Comparison of ENCODE assay signal across 9 cellular contexts in genomic region chr10:73999703-74000102, GRCh38. TPM values are rescaled to one million over a fixed set of nuclear protein-coding genes. Genes with fewer than 3 reads are reported as not detected.
A peak's percentile ranks its signal among the peaks of the same experiment; 100 is the strongest.
DNase-seq lines count a peak whose midpoint lies in the region; ATAC-seq, FAIRE-seq and TF ChIP-seq lines count a peak whose summit lies in the region.
"Had no signal": no experiment of that assay in that cellular context is flagged by ENCODE, and none has a peak within 500 bp of the region (broad histone marks: within the 10 kb centered on the region; RNA-seq: fewer than 3 reads in every experiment).

No MANE protein-coding gene starts in this region.

- H3K27ac ChIP-seq in 22Rv1: peak overlapping the region; percentile 91

- no peak for ATAC-seq in left colon

- peaks cover 27% of the 10 kb centered on the region for H3K4me1 ChIP-seq in mucosa of stomach (ENCODE audit: control insufficient read depth, insufficient read depth, low read length)

- peak overlapping the region; percentile 100 for H3K4me3 ChIP-seq in mucosa of stomach (ENCODE audit: low read length)

- FAIRE-seq in HTR-8/SVneo (lab: Jason Lieb, UNC): no peak

- no peak for TF ChIP-seq CTCF in 22Rv1 (IDR thresholded peaks at IDR 0.05)

- TF ChIP-seq RAD21 in Ishikawa (IDR thresholded peaks at IDR 0.05; ENCODE audit: low read depth): no peak

- DNase-seq in dermis blood vessel endothelial cell (peak; percentile 55), ecto neural progenitor cell (ENCODE audit: low spot score) (no peak), HTR-8/SVneo (ENCODE audit: insufficient read length, low spot score) (no peak), left colon (no peak), DMS79 (lab: John Stamatoyannopoulos, UW) (no peak)

- peak overlapping the region; percentile 93 for H3K9ac ChIP-seq in mucosa of stomach (ENCODE audit: low read length)

- no peaks in the 10 kb centered on the region for H3K9me3 ChIP-seq in mucosa of stomach (ENCODE audit: control insufficient read depth, low read length)
- H3K9me3 ChIP-seq: mucosa of descending colon had no signal

- no peaks in the 10 kb centered on the region for H3K36me3 ChIP-seq in mucosa of stomach (ENCODE audit: control insufficient read depth, insufficient read depth, low read length)

- TF ChIP-seq EP300 in Ishikawa (IDR thresholded peaks at IDR 0.05; ENCODE audit: borderline replicate concordance): no peak

- H3K27me3 ChIP-seq in mucosa of stomach (ENCODE audit: control insufficient read depth, insufficient read depth, low read length): no peaks in the 10 kb centered on the region

- intact Hi-C loops in left colon (cut with DNase I, micrococcal nuclease): no loop called here

TF ChIP-seq in Ishikawa, 13 proteins besides CTCF, POLR2A, EP300 and RAD21:
- TF ChIP-seq TAF1 (IDR thresholded peaks at IDR 0.05; ENCODE audit: low read depth): no peak
- TF ChIP-seq TEAD4 (IDR thresholded peaks at IDR 0.05): peak; percentile 29; the same call in 1 of the 2 replicates
- no peak for TF ChIP-seq REST (IDR thresholded peaks at IDR 0.05; ENCODE audit: low read depth)
- no peak for TF ChIP-seq FOXM1 (IDR thresholded peaks at IDR 0.05; ENCODE audit: borderline replicate concordance, low read depth)

RNA-seq across cellular contexts. Expression of gene VCL, which starts 1.8 kb away (rescaled TPM):
- total RNA-seq in dermis blood vessel endothelial cell: 107 and 163 TPM in 2 replicates
- 100 to 1,000 TPM; 122 to 123 TPM for total RNA-seq in left colon
